ENCODE assay signal across 1 cellular context in the genomic region with DNA sequence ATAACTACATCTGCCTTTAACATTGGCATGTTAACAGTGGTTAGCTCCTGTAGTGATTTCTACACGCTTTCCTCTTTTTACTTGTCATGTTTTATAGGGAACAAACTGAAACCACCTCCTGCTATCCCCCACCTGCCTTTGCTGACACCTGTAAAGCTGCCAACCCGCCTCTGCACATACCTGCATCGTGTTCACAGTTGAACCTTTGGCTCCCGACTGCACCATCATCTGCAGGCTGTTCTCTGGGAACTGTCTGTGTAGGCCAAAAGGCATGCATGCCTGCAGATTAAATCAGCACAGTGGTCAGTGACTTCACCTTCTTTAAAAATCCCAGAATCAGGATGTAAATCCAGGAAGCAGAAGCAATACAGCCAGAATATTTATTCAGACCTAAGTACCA.
TF ChIP-seq lines count a peak whose summit lies in the region.

No MANE protein-coding gene starts in this region.

TF ChIP-seq in IMR-90, 13 proteins besides CTCF, POLR2A, EP300 and RAD21:
- no peak for TF ChIP-seq SMC3 (IDR thresholded peaks at IDR 0.05; ENCODE audit: low read depth, low read length)
- TF ChIP-seq CEBPB (IDR thresholded peaks at IDR 0.05; ENCODE audit: low read depth, low read length), result no peak
- TF ChIP-seq RFX5 (IDR thresholded peaks at IDR 0.05; ENCODE audit: low read depth, low read length), result no peak
- TF ChIP-seq, protein P1, sequence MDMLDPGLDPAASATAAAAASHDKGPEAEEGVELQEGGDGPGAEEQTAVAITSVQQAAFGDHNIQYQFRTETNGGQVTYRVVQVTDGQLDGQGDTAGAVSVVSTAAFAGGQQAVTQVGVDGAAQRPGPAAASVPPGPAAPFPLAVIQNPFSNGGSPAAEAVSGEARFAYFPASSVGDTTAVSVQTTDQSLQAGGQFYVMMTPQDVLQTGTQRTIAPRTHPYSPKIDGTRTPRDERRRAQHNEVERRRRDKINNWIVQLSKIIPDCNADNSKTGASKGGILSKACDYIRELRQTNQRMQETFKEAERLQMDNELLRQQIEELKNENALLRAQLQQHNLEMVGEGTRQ (IDR thresholded peaks at IDR 0.05; ENCODE audit: low read depth, low read length), result no peak
- no peak for TF ChIP-seq FOS (IDR thresholded peaks at IDR 0.05; ENCODE audit: low read depth, low read length)
- no peak for TF ChIP-seq RCOR1 (IDR thresholded peaks at IDR 0.05; ENCODE audit: insufficient replicate concordance, low read length)
- no peak for TF ChIP-seq NFE2L2 (IDR thresholded peaks at IDR 0.05; ENCODE audit: low read depth, low read length)
- TF ChIP-seq, protein P2, sequence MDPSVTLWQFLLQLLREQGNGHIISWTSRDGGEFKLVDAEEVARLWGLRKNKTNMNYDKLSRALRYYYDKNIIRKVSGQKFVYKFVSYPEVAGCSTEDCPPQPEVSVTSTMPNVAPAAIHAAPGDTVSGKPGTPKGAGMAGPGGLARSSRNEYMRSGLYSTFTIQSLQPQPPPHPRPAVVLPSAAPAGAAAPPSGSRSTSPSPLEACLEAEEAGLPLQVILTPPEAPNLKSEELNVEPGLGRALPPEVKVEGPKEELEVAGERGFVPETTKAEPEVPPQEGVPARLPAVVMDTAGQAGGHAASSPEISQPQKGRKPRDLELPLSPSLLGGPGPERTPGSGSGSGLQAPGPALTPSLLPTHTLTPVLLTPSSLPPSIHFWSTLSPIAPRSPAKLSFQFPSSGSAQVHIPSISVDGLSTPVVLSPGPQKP (IDR thresholded peaks at IDR 0.05; ENCODE audit: borderline replicate concordance, low read depth, low read length), result no peak
- no peak for TF ChIP-seq MAFK (IDR thresholded peaks at IDR 0.05; ENCODE audit: low read depth, low read length)
TF ChIP-seq in IMR-90: peak in this region for 0.
